In the genomic region with DNA sequence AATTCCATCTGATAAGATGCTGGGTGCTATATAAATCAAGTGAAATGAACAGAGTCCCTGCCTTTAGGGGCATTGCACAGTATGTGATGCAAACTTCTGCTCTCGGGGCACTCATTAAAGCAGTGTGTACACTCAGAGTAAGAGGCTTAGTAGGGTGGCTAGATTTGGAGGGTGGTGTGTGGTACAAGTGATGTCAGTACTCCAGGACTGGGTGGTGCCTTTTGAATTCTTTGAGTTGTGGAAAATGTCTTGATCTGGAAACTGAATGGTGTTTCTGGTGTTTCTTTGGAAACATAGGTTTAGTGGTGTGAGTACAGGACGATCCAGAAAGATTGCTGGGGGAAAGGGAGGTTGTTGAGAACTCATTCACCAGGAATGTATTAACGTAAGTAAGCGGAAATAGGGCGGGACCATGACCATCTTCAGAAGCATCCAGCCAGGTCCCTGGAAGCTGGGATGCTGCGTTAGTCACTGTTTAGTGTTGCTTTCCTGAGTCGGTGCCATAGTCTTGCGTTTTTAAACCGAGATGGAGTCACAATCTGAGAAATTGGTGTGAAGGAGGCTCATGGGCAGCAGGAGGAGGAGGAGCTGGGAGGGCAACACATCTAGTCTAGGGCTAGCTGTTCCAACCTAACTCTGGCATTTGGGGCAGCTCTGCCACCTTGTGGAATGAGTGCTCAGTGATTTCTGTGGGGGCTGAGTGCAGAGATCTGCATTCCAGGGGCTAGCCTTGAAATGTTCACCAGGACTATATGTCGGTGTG, we compare ENCODE assay signal across 8 cellular contexts.
DNase-seq lines count a peak whose midpoint lies in the region; ATAC-seq and TF ChIP-seq lines count a peak whose summit lies in the region.

No MANE protein-coding gene starts in this region.

- H3K36me3 ChIP-seq in A673 (ENCODE audit: insufficient read depth, low read length, poor library complexity, severe bottlenecking), result no peaks in the 10 kb centered on the region

- TF ChIP-seq CTCF in A673 (conservative IDR thresholded peaks at IDR 0.05; ENCODE audit: low read depth, low read length) (peak; percentile 86), GM13977 (IDR thresholded peaks at IDR 0.05; ENCODE audit: extremely low read depth, insufficient read depth, missing control alignments) (peak; percentile 72)

- H3K9me3 ChIP-seq in A673 (ENCODE audit: low read depth, low read length, poor library complexity, severe bottlenecking), result no peaks in the 10 kb centered on the region

- H3K27me3 Mint-ChIP-seq in activated CD4-positive, alpha-beta memory T cell treated with anti-CD3 and anti-CD28 coated beads for 36 hours, result no peaks in the 10 kb centered on the region

- no peaks in the 10 kb centered on the region for H3K27me3 ChIP-seq in A673 (replicated peaks; ENCODE audit: insufficient read depth, low read depth, low read length, poor library complexity)

- in situ Hi-C loops in GM13977 (cut with MboI; ENCODE audit: low pct_unique_long_range_greater_than_20kb, low sequenced_read_pairs, unreplicated experiment), result no loop called here

- peak overlapping the region; percentile 46 for H3K27ac ChIP-seq in A673 (ENCODE audit: low read depth, low read length, poor library complexity, severe bottlenecking)

- peaks cover 8% of the 10 kb centered on the region for H3K4me1 Mint-ChIP-seq in activated CD4-positive, alpha-beta memory T cell treated with anti-CD3 and anti-CD28 coated beads for 36 hours (ENCODE audit: low read depth)

- intact Hi-C loops in A673 (cut with micrococcal nuclease; ENCODE audit: unreplicated experiment), result no loop called here
- intact Hi-C loops in activated CD4-positive, alpha-beta memory T cell treated with anti-CD3 and anti-CD28 coated beads for 36 hours (cut with micrococcal nuclease), result loop anchor here (5.0 kb wide), 2 partner anchors 142 to 282 kb away; a partner anchor contains a TSS

- CTCF ChIA-PET in A673 (lab: Charles Lee), result interaction anchor here (0.8 to 1.0 kb wide), 2 partner anchors 144 to 165 kb away, joined by 3 read pairs; no protein-coding TSS in a partner anchor
- CTCF ChIA-PET in activated CD4-positive, alpha-beta memory T cell treated with anti-CD3 and anti-CD28 coated beads for 36 hours (lab: Charles Lee), result interaction anchor here (0.6 to 2.2 kb wide), 20 partner anchors 8 to 420 kb away, joined by 3 to 10 read pairs (median 3); a partner anchor contains a TSS

- no peaks in the 10 kb centered on the region for H3K9me3 Mint-ChIP-seq in activated CD4-positive, alpha-beta memory T cell treated with anti-CD3 and anti-CD28 coated beads for 36 hours

- BruUV-seq in A673 (replicated peaks; lab: Mats Ljungman, UMichigan), result no TSS peak

- H3K4me3 ChIP-seq in A673 (ENCODE audit: low read depth, low read length, poor library complexity, severe bottlenecking), result no peak overlapping the region

- DNase-seq in A673 (ENCODE audit: low spot score), result peak; percentile 88
- DNase-seq in GM13977 (ENCODE audit: low spot score), result peak; percentile 43
- DNase-seq in NCI-H510A (lab: John Stamatoyannopoulos, UW), result peak; percentile 18
- peak; percentile 75 for DNase-seq in activated CD4-positive, alpha-beta memory T cell treated with anti-CD3 and anti-CD28 coated beads for 36 hours
- DNase-seq in ecto neural progenitor cell (ENCODE audit: low spot score), result peak; percentile 73
- peak; percentile 87 for DNase-seq in medulla oblongata (ENCODE audit: extremely low spot score)
- peak; percentile 9 to 36 (median 30) for DNase-seq in stimulated activated CD4-positive, alpha-beta T cell treated with anti-CD3 and anti-CD28 coated beads, TNF-alpha, amount 100 ng/mL, for 4 hours (ENCODE audit: low read depth in 3 of 3)

- no peaks in the 10 kb centered on the region for H3K36me3 Mint-ChIP-seq in activated CD4-positive, alpha-beta memory T cell treated with anti-CD3 and anti-CD28 coated beads for 36 hours

- H3K27ac Mint-ChIP-seq in activated CD4-positive, alpha-beta memory T cell treated with anti-CD3 and anti-CD28 coated beads for 36 hours, result no peak overlapping the region

- no peaks in the 10 kb centered on the region for H3K4me1 ChIP-seq in A673 (ENCODE audit: insufficient read depth, low read length, poor library complexity, severe bottlenecking)

- ATAC-seq in HG02798 (IDR thresholded peaks at IDR 0.05; ENCODE audit: poor library complexity, unreplicated experiment), result no peak

- POLR2A ChIA-PET in A673 (lab: Charles Lee; ENCODE audit: low non-redundant PET), result interaction anchor here (0.5 to 0.6 kb wide), 4 partner anchors 112 to 218 kb away, joined by 3 to 7 read pairs (median 4); a partner anchor contains a TSS
- POLR2A ChIA-PET in activated CD4-positive, alpha-beta memory T cell treated with anti-CD3 and anti-CD28 coated beads for 36 hours (lab: Charles Lee), result no interaction called here

- no peak overlapping the region for H3K4me3 Mint-ChIP-seq in activated CD4-positive, alpha-beta memory T cell treated with anti-CD3 and anti-CD28 coated beads for 36 hours

Comparison
In these comparisons a context has a peak if more than half of its experiments do, and no peak if none do; other contexts are left out.
1. DNase-seq: peak in every context shown above with its lines; median percentile 88 in A673; 87 in medulla oblongata; 75 in activated CD4-positive, alpha-beta memory T cell treated with anti-CD3 and anti-CD28 coated beads for 36 hours; 73 in ecto neural progenitor cell; 43 in GM13977; 30 in stimulated activated CD4-positive, alpha-beta T cell treated with anti-CD3 and anti-CD28 coated beads, TNF-alpha, amount 100 ng/mL, for 4 hours; 18 in NCI-H510A.